In genomic region chr7:107661865-107662379, GRCh38 we compare ENCODE assay signal across 1 cellular context.
TF ChIP-seq lines count a peak whose summit lies in the region.

No MANE protein-coding gene starts in this region.

TF ChIP-seq in liver, 16 proteins besides CTCF, POLR2A, EP300 and RAD21 (continued from another document):
- TF ChIP-seq YY1 (IDR thresholded peaks at IDR 0.05): no peak
- no peak for TF ChIP-seq RXRA (IDR thresholded peaks at IDR 0.05)
- no peak for TF ChIP-seq JUND (IDR thresholded peaks at IDR 0.05)
- TF ChIP-seq MAX (IDR thresholded peaks at IDR 0.05): no peak
